Comparison of ENCODE assay signal across 17 cellular contexts in genomic region chr6:109820706-109821350, GRCh38.
DNase-seq lines count a peak whose midpoint lies in the region; ATAC-seq and TF ChIP-seq lines count a peak whose summit lies in the region.
"Had no signal": no experiment of that assay in that cellular context is flagged by ENCODE, and none has a peak within 500 bp of the region (broad histone marks: within the 10 kb centered on the region; RNA-seq: fewer than 3 reads in every experiment).

No MANE protein-coding gene starts in this region.

- H3K4me2 ChIP-seq in Karpas-422 (ENCODE audit: low read depth, low read length, poor library complexity, severe bottlenecking): peak overlapping the region; percentile 25

- peak; percentile 32 for DNase-seq in GM13976 (ENCODE audit: low spot score)
- no peak for DNase-seq in Karpas-422
- no peak for DNase-seq in gastrocnemius medialis
- DNase-seq in cerebellar nuclear complex (lab: John Stamatoyannopoulos, UW): no peak
- DNase-seq in erythroblast (lab: John Stamatoyannopoulos, UW): no peak
- DNase-seq in SJCRH30: no peak
- DNase-seq: activated CD8-positive, alpha-beta memory T cell treated with anti-CD3 and anti-CD28 coated beads for 24 hours; activated naive CD4-positive, alpha-beta T cell treated with anti-CD3 and anti-CD28 coated beads for 36 hours; glutamatergic neuron; HCEC 1CT; left cardiac atrium; NCI-H345; stimulated activated CD4-positive, alpha-beta T cell treated with anti-CD3 and anti-CD28 coated beads, Interleukin-4, amount 100 ng/mL, for 4 hours had no signal

- H3K27me3 ChIP-seq in Karpas-422 (ENCODE audit: low read length): no peaks in the 10 kb centered on the region
- H3K27me3 ChIP-seq in gastrocnemius medialis: no peaks in the 10 kb centered on the region
- H3K27me3 ChIP-seq in SJCRH30: no peaks in the 10 kb centered on the region
- H3K27me3 ChIP-seq: right atrium auricular region had no signal

- H4K20me1 ChIP-seq in Karpas-422 (ENCODE audit: insufficient read depth, low read depth, low read length): no peaks in the 10 kb centered on the region

- H3K9me3 ChIP-seq in Karpas-422 (ENCODE audit: low read length) (no peaks in the 10 kb centered on the region), gastrocnemius medialis (no peaks in the 10 kb centered on the region), SJCRH30 (replicated peaks) (no peaks in the 10 kb centered on the region)
- H3K9me3 ChIP-seq: right atrium auricular region had no signal

- ATAC-seq in GM19351 (IDR thresholded peaks at IDR 0.05; ENCODE audit: unreplicated experiment) (peak; percentile 87), HG02759 (IDR thresholded peaks at IDR 0.05; ENCODE audit: unreplicated experiment) (peak; percentile 61), gastrocnemius medialis (no peak)
- ATAC-seq: left cardiac atrium, Panc1 had no signal

- H3K36me3 ChIP-seq in Karpas-422 (ENCODE audit: insufficient read depth, low read length): no peaks in the 10 kb centered on the region
- peaks cover 2 to 10% of the 10 kb centered on the region in 2 donors for H3K36me3 ChIP-seq in gastrocnemius medialis
- no peaks in the 10 kb centered on the region for H3K36me3 ChIP-seq in SJCRH30

- H3K4me1 ChIP-seq in Karpas-422 (ENCODE audit: low read length): peaks cover 17% of the 10 kb centered on the region
- no peaks in the 10 kb centered on the region for H3K4me1 ChIP-seq in gastrocnemius medialis
- peaks cover 16% of the 10 kb centered on the region for H3K4me1 ChIP-seq in SJCRH30
- H3K4me1 ChIP-seq: right atrium auricular region had no signal

- 0 out of 2 replicates have a peak overlapping the region, but pooled peaks have one; percentile 1 for H3K27ac ChIP-seq in Karpas-422 (ENCODE audit: low read length)
- H3K27ac ChIP-seq in gastrocnemius medialis: no peak overlapping the region
- no peak overlapping the region for H3K27ac ChIP-seq in SJCRH30
- H3K27ac ChIP-seq: right atrium auricular region had no signal

- no peaks in the 10 kb centered on the region for H3K9me2 ChIP-seq in Karpas-422 (replicated peaks; ENCODE audit: insufficient read depth, low read length)

- H3K79me2 ChIP-seq in Karpas-422 (ENCODE audit: low read length): no peaks in the 10 kb centered on the region

- H3K9ac ChIP-seq in Karpas-422 (ENCODE audit: low read length): no peak overlapping the region; the same call in 1 of the 2 replicates

- H3K4me3 ChIP-seq in Karpas-422 (ENCODE audit: low read length): no peak overlapping the region
- H3K4me3 ChIP-seq in gastrocnemius medialis: no peak overlapping the region
- H3K4me3 ChIP-seq in SJCRH30: no peak overlapping the region
- H3K4me3 ChIP-seq: right atrium auricular region had no signal

- no peak for TF ChIP-seq POLR2A in gastrocnemius medialis (IDR thresholded peaks at IDR 0.05)
- no peak for TF ChIP-seq POLR2A in erythroblast (IDR thresholded peaks at IDR 0.05; ENCODE audit: low read length)

- in situ Hi-C loops in GM13976 (cut with MboI; ENCODE audit: low sequenced_read_pairs, unreplicated experiment) (no loop called here), gastrocnemius medialis (cut with MboI; ENCODE audit: low sequenced_read_pairs in 4 of 4) (no loop called here)

- TF ChIP-seq CTCF in GM13976 (IDR thresholded peaks at IDR 0.05; ENCODE audit: borderline replicate concordance, control extremely low read depth, extremely low read depth, insufficient read depth, missing control alignments): no peak
- TF ChIP-seq CTCF in gastrocnemius medialis (IDR thresholded peaks at IDR 0.05 in 4 of 5, conservative IDR thresholded peaks at IDR 0.05 in 1 of 5): no peak

- no peak overlapping the region for H2AFZ ChIP-seq in Karpas-422 (ENCODE audit: low read length)

- intact Hi-C loops in gastrocnemius medialis (cut with DNase I; ENCODE audit: low total_unique reads): no loop called here

Comparison
In these comparisons a context has a peak if more than half of its experiments do, and no peak if none do; other contexts are left out.
1. ATAC-seq: peak in GM19351 (single experiment) and HG02759 (single experiment); none in gastrocnemius medialis (0 of 2).